29 cellular contexts compared by ENCODE assay signal in the genomic region with DNA sequence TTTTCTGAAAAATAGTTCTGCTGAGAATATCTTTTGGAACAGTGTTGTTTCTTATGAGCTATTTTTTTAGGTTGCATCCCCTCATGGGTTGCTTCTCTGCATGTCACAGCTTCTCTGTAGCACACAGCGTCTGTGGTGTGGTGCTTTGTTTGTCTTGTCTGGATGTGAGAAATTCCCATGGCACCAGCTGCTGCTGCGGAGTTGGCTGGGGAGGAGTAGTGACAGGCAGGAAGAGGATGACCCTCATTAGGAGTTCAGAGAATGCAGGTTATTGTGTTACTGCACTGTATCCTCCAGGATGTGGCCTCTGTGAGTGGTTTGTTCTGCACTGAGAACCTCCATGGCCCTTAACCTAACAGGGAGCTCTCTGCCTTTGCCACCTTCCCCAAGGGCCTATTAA.
DNase-seq lines count a peak whose midpoint lies in the region; ATAC-seq, FAIRE-seq and TF ChIP-seq lines count a peak whose summit lies in the region.
"Had no signal": no experiment of that assay in that cellular context is flagged by ENCODE, and none has a peak within 500 bp of the region (broad histone marks: within the 10 kb centered on the region; RNA-seq: fewer than 3 reads in every experiment).

No MANE protein-coding gene starts in this region.

- POLR2A ChIA-PET in endothelial cell of umbilical vein (lab: Charles Lee), result no interaction called here

- peaks cover 6% of the 10 kb centered on the region for H3K36me3 Mint-ChIP-seq in nephron progenitor cell (ENCODE audit: low read depth)
- H3K36me3 Mint-ChIP-seq: type B pancreatic cell had no signal

- DNase-seq in Daoy (ENCODE audit: low read depth) (peak; percentile 6), endothelial cell of umbilical vein (ENCODE audit: low read depth, low spot score) (peak; percentile 4), nephron progenitor cell (peak; percentile 6), NCI-H1417 treated with DMSO at 0.1 percent for 48 hours (lab: John Stamatoyannopoulos, UW) (no peak), GM19238 (ENCODE audit: insufficient read length, low spot score) (no peak)
- DNase-seq: activated CD8-positive, alpha-beta memory T cell treated with anti-CD3 and anti-CD28 coated beads for 24 hours; activated effector memory CD4-positive, alpha-beta T cell treated with Interleukin-2 at 50 U/mL for 16 hours; anterior cingulate cortex; GM23248; left ventricle myocardium superior; NCI-H1092; NCI-H187 treated with DMSO at 0.1 percent for 48 hours; NCI-H526 treated with DMSO at 0.1 percent for 48 hours; stimulated activated CD4-positive, alpha-beta T cell treated with anti-CD3 and anti-CD28 coated beads, Interleukin-12 subunit alpha, Interleukin-12 subunit beta, amount 100 ng/mL, for 4 hours; stimulated activated CD4-positive, alpha-beta T cell treated with anti-CD3 and anti-CD28 coated beads, Interleukin-4, amount 100 ng/mL, for 1 hour; substantia nigra had no signal

- CTCF ChIA-PET in endothelial cell of umbilical vein (lab: Charles Lee), result interaction anchor here (0.8 to 2.1 kb wide), 5 partner anchors 9 to 548 kb away, joined by 3 to 5 read pairs (median 4); no protein-coding TSS in a partner anchor

- H3K9me3 ChIP-seq in endothelial cell of umbilical vein (replicated peaks; ENCODE audit: control insufficient read depth, insufficient read depth, low read length), result no peaks in the 10 kb centered on the region
- H3K9me3 ChIP-seq: right atrium auricular region had no signal

- H3K27ac ChIP-seq in endothelial cell of umbilical vein (ENCODE audit: insufficient read depth, low read depth, low read length), result no peak overlapping the region
- H3K27ac ChIP-seq: C4-2B, cardiac muscle cell, GM23248, parathyroid adenoma, right atrium auricular region had no signal

- H3K27ac Mint-ChIP-seq in nephron progenitor cell, result peak overlapping the region; percentile 39
- H3K27ac Mint-ChIP-seq: activated naive CD8-positive, alpha-beta T cell; IgD-negative memory B cell; type B pancreatic cell had no signal

- H3K4me1 Mint-ChIP-seq in nephron progenitor cell, result peaks cover 21% of the 10 kb centered on the region

- no peaks in the 10 kb centered on the region for H4K20me1 ChIP-seq in endothelial cell of umbilical vein (replicated peaks; ENCODE audit: control insufficient read depth, extremely low read depth, insufficient read depth, low read length)

- intact Hi-C loops in endothelial cell of umbilical vein (cut with micrococcal nuclease), result no loop called here

- peaks cover 3% of the 10 kb centered on the region for H3K9me3 Mint-ChIP-seq in nephron progenitor cell
- H3K9me3 Mint-ChIP-seq: nephron, type B pancreatic cell had no signal

- dilution Hi-C loops in endothelial cell of umbilical vein (cut with MboI; ENCODE audit: extremely low pct_ligation_motif_present, low sequenced_read_pairs), result no loop called here

- H3K27me3 Mint-ChIP-seq in nephron progenitor cell (ENCODE audit: low read depth, poor library complexity), result no peaks in the 10 kb centered on the region
- H3K27me3 Mint-ChIP-seq: activated naive CD8-positive, alpha-beta T cell; IgD-negative memory B cell; type B pancreatic cell had no signal

- no peak overlapping the region for H3K4me3 ChIP-seq in endothelial cell of umbilical vein (replicated peaks in 1 of 3; ENCODE audit: insufficient read depth in 1 of 3, low read depth in 1 of 3, low read length in 3 of 3)
- H3K4me3 ChIP-seq: cardiac muscle cell, GM12878, GM23248, right atrium auricular region had no signal

- no peaks in the 10 kb centered on the region for H3K36me3 ChIP-seq in endothelial cell of umbilical vein (ENCODE audit: control insufficient read depth in 2 of 2, extremely low read depth in 1 of 2, insufficient read depth in 2 of 2, low read length in 2 of 2)
- H3K36me3 ChIP-seq: cardiac muscle cell, right atrium auricular region had no signal

- TF ChIP-seq CTCF in endothelial cell of umbilical vein (IDR thresholded peaks at IDR 0.05; ENCODE audit: extremely low read depth in 1 of 2, insufficient read depth in 1 of 2, low read depth in 1 of 2, low read length in 2 of 2) (no peak), nephron progenitor cell (IDR thresholded peaks at IDR 0.05) (no peak)

- FAIRE-seq in endothelial cell of umbilical vein (lab: Jason Lieb, UNC), result no peak
- FAIRE-seq: endometrium, GM12878, islet of Langerhans had no signal

- no TSS peak for BruUV-seq in endothelial cell of umbilical vein (replicated peaks; lab: Mats Ljungman, UMichigan)

- no peak overlapping the region for H3K4me2 ChIP-seq in endothelial cell of umbilical vein (ENCODE audit: insufficient read depth, low read length)

- no peak overlapping the region for H2AFZ ChIP-seq in endothelial cell of umbilical vein (ENCODE audit: low read depth, low read length)
- H2AFZ ChIP-seq: GM23248, parathyroid adenoma had no signal

- no peaks in the 10 kb centered on the region for H3K79me2 ChIP-seq in endothelial cell of umbilical vein (ENCODE audit: control insufficient read depth, insufficient read depth, low read length)
- H3K79me2 ChIP-seq: parathyroid adenoma had no signal

- H3K27me3 ChIP-seq in endothelial cell of umbilical vein (ENCODE audit: control insufficient read depth in 2 of 2, insufficient read depth in 2 of 2, low read length in 2 of 2), result no peaks in the 10 kb centered on the region
- H3K27me3 ChIP-seq: cardiac muscle cell, right atrium auricular region had no signal

- ATAC-seq in GM21423 (IDR thresholded peaks at IDR 0.05; ENCODE audit: unreplicated experiment), result no peak
- ATAC-seq: GM12878, left ventricle myocardium superior had no signal

- H3K9ac ChIP-seq in endothelial cell of umbilical vein (replicated peaks; ENCODE audit: extremely low read depth, insufficient read depth, low read length), result no peak overlapping the region
- H3K9ac ChIP-seq: GM23248, parathyroid adenoma had no signal

- H3K4me3 Mint-ChIP-seq in nephron progenitor cell, result no peak overlapping the region
- H3K4me3 Mint-ChIP-seq: activated naive CD8-positive, alpha-beta T cell; IgD-negative memory B cell; type B pancreatic cell had no signal

- TF ChIP-seq POLR2A in endothelial cell of umbilical vein (IDR thresholded peaks at IDR 0.05; ENCODE audit: low read depth, low read length), result no peak

- no peaks in the 10 kb centered on the region for H3K9me1 ChIP-seq in endothelial cell of umbilical vein (replicated peaks; ENCODE audit: control insufficient read depth, extremely low read depth, insufficient read depth, low read length)

- H3K4me1 ChIP-seq in endothelial cell of umbilical vein (ENCODE audit: control insufficient read depth, extremely low read depth, insufficient read depth, low read length), result no peaks in the 10 kb centered on the region
- H3K4me1 ChIP-seq: parathyroid adenoma, right atrium auricular region had no signal

TF ChIP-seq in PFSK-1, 5 proteins besides CTCF, POLR2A, EP300 and RAD21 (continues in another document):
- no peak for TF ChIP-seq POLR2AphosphoS5 (IDR thresholded peaks at IDR 0.05; ENCODE audit: low read depth, low read length)
- no peak for TF ChIP-seq TAF1 (IDR thresholded peaks at IDR 0.05; ENCODE audit: borderline replicate concordance, insufficient read depth, low read length)
- no peak; the same call in 1 of the 2 replicates for TF ChIP-seq SIN3A (IDR thresholded peaks at IDR 0.05; ENCODE audit: borderline replicate concordance, insufficient read depth, low read length)
- peak; percentile 44 for TF ChIP-seq FOXP2 (optimal IDR thresholded peaks at IDR 0.05; ENCODE audit: borderline replicate concordance, extremely low read depth, extremely low read length, insufficient read depth)

TF ChIP-seq in endothelial cell of umbilical vein, 7 proteins besides CTCF, POLR2A, EP300 and RAD21:
- no peak for TF ChIP-seq POLR2AphosphoS5 (IDR thresholded peaks at IDR 0.05; ENCODE audit: insufficient read depth, low read depth, low read length)
- TF ChIP-seq JUN (IDR thresholded peaks at IDR 0.05; ENCODE audit: borderline replicate concordance, insufficient read depth, insufficient read length, low read depth), result no peak
- no peak for TF ChIP-seq EZH2 (IDR thresholded peaks at IDR 0.05; ENCODE audit: borderline replicate concordance, low read depth, low read length, severe bottlenecking)
- TF ChIP-seq FOS (IDR thresholded peaks at IDR 0.05; ENCODE audit: borderline replicate concordance, insufficient read depth, low read length), result no peak
- TF ChIP-seq, protein P1, sequence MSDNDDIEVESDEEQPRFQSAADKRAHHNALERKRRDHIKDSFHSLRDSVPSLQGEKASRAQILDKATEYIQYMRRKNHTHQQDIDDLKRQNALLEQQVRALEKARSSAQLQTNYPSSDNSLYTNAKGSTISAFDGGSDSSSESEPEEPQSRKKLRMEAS (IDR thresholded peaks at IDR 0.05; ENCODE audit: insufficient read depth, insufficient read length), result no peak
- TF ChIP-seq MYC (IDR thresholded peaks at IDR 0.05; ENCODE audit: low read depth, low read length), result no peak
- TF ChIP-seq GATA2 (IDR thresholded peaks at IDR 0.05; ENCODE audit: insufficient read depth, insufficient read length, low read depth, low read length), result no peak

Comparison
In these comparisons a context has a peak if more than half of its experiments do, and no peak if none do; other contexts are left out.
1. DNase-seq: peak in Daoy (single experiment), endothelial cell of umbilical vein (single experiment) and nephron progenitor cell (single experiment); none in NCI-H1417 treated with DMSO at 0.1 percent for 48 hours (single experiment) and GM19238 (single experiment).